ENCODE assay signal across 9 cellular contexts in genomic region chr11:66728760-66729385, GRCh38. TPM values are rescaled to one million over a fixed set of nuclear protein-coding genes. Genes with fewer than 3 reads are reported as not detected.
DNase-seq lines count a peak whose midpoint lies in the region; ATAC-seq, FAIRE-seq and TF ChIP-seq lines count a peak whose summit lies in the region.
"Had no signal": no experiment of that assay in that cellular context is flagged by ENCODE, and none has a peak within 500 bp of the region (broad histone marks: within the 10 kb centered on the region; RNA-seq: fewer than 3 reads in every experiment).

Gene SPTBN2, minus strand, starts transcription at chr11:66729216. Its CDS starts 7,976 bp downstream, at chr11:66721240.

- H3K27ac Mint-ChIP-seq in activated naive CD4-positive, alpha-beta T cell treated with anti-CD3 and anti-CD28 coated beads for 36 hours: no peak within 1 kb of the TSS
- no peak within 1 kb of the TSS for H3K27ac Mint-ChIP-seq in activated naive CD4-positive, alpha-beta T cell treated with anti-CD3 and anti-CD28 coated beads, Interleukin-2, amount 50 U/mL, for 72 hours

- H3K4me3 Mint-ChIP-seq in activated naive CD4-positive, alpha-beta T cell treated with anti-CD3 and anti-CD28 coated beads for 36 hours: peak within 1 kb of the TSS; percentile 66

- H3K27ac ChIP-seq in SU-DHL-6 (ENCODE audit: low read depth, low read length): no peak within 1 kb of the TSS
- no peak within 1 kb of the TSS for H3K27ac ChIP-seq in osteoblast (ENCODE audit: low read depth, low read length)

- H2AFZ ChIP-seq in SU-DHL-6 (ENCODE audit: low read depth, low read length, severe bottlenecking) (peak within 1 kb of the TSS; percentile 51), osteoblast (ENCODE audit: low read length) (peak within 1 kb of the TSS; percentile 53)

- H3K36me3 ChIP-seq in SU-DHL-6 (ENCODE audit: low read length) (no peaks in the 10 kb centered on the region), osteoblast (ENCODE audit: insufficient read depth, low read length) (no peaks in the 10 kb centered on the region)

- H3K4me2 ChIP-seq in SU-DHL-6 (ENCODE audit: low read depth, low read length, poor library complexity, severe bottlenecking) (peak within 1 kb of the TSS; percentile 43), osteoblast (ENCODE audit: insufficient read depth, low read length) (peak within 1 kb of the TSS; percentile 65)

- peaks cover 10% of the 10 kb centered on the region; the same call in 1 of the 2 replicates for H3F3A ChIP-seq in SU-DHL-6 (ENCODE audit: insufficient read depth)

- H3K9ac ChIP-seq in SU-DHL-6 (ENCODE audit: low read length): peak within 1 kb of the TSS; percentile 41

- DNase-seq in activated naive CD4-positive, alpha-beta T cell treated with anti-CD3 and anti-CD28 coated beads for 36 hours: no peak
- DNase-seq in activated naive CD4-positive, alpha-beta T cell treated with anti-CD3 and anti-CD28 coated beads, Interleukin-2, amount 50 U/mL, for 72 hours (ENCODE audit: low spot score in 2 of 2): no peak
- DNase-seq in fibroblast of villous mesenchyme (ENCODE audit: low read depth) (no peak), osteoblast (ENCODE audit: insufficient read length, low spot score, missing footprints) (peak; percentile 88), midbrain (lab: John Stamatoyannopoulos, UW) (no peak), urothelium cell line (ENCODE audit: low spot score) (no peak)

- H3K4me3 ChIP-seq in SU-DHL-6 (ENCODE audit: insufficient read depth, low read length, poor library complexity, severe bottlenecking): peak within 1 kb of the TSS; percentile 45
- H3K4me3 ChIP-seq in fibroblast of villous mesenchyme (ENCODE audit: low read depth, low read length): peak within 1 kb of the TSS; percentile 46
- H3K4me3 ChIP-seq in osteoblast (ENCODE audit: insufficient read depth, low read length): peak within 1 kb of the TSS; percentile 53

- intact Hi-C loops in activated naive CD4-positive, alpha-beta T cell treated with anti-CD3 and anti-CD28 coated beads for 36 hours (cut with micrococcal nuclease): no loop called here

- H3K4me1 Mint-ChIP-seq in activated naive CD4-positive, alpha-beta T cell treated with anti-CD3 and anti-CD28 coated beads for 36 hours (ENCODE audit: low read depth): peaks cover 14% of the 10 kb centered on the region

- no peaks in the 10 kb centered on the region for H3K9me3 Mint-ChIP-seq in activated naive CD4-positive, alpha-beta T cell treated with anti-CD3 and anti-CD28 coated beads for 36 hours
- H3K9me3 Mint-ChIP-seq in activated naive CD4-positive, alpha-beta T cell treated with anti-CD3 and anti-CD28 coated beads, Interleukin-2, amount 50 U/mL, for 72 hours: no peaks in the 10 kb centered on the region

- FAIRE-seq in urothelium cell line (lab: Jason Lieb, UNC): no peak
- FAIRE-seq: GM18507 had no signal

- no peaks in the 10 kb centered on the region for H3K9me2 ChIP-seq in SU-DHL-6 (replicated peaks; ENCODE audit: insufficient read depth, low read length)

- no peaks in the 10 kb centered on the region for H3K36me3 Mint-ChIP-seq in activated naive CD4-positive, alpha-beta T cell treated with anti-CD3 and anti-CD28 coated beads for 36 hours (ENCODE audit: low read depth)
- peaks cover 6 to 18% of the 10 kb centered on the region in 2 donors for H3K36me3 Mint-ChIP-seq in activated naive CD4-positive, alpha-beta T cell treated with anti-CD3 and anti-CD28 coated beads, Interleukin-2, amount 50 U/mL, for 72 hours

- H4K20me1 ChIP-seq in SU-DHL-6 (ENCODE audit: low read depth, low read length) (no peaks in the 10 kb centered on the region), osteoblast (ENCODE audit: insufficient read depth, low read length) (no peaks in the 10 kb centered on the region)

- peaks cover 52% of the 10 kb centered on the region for H3K27me3 Mint-ChIP-seq in activated naive CD4-positive, alpha-beta T cell treated with anti-CD3 and anti-CD28 coated beads for 36 hours (ENCODE audit: low read depth)

- H3K9me3 ChIP-seq in SU-DHL-6 (ENCODE audit: insufficient read depth, low read length): no peaks in the 10 kb centered on the region
- H3K9me3 ChIP-seq in osteoblast (ENCODE audit: low read depth, low read length): no peaks in the 10 kb centered on the region

- no peak for ATAC-seq in activated naive CD4-positive, alpha-beta T cell treated with anti-CD3 and anti-CD28 coated beads, Interleukin-2, amount 50 U/mL, for 72 hours
- ATAC-seq in GM18502 (IDR thresholded peaks at IDR 0.05; ENCODE audit: poor library complexity, unreplicated experiment): no peak

- TF ChIP-seq CTCF in SU-DHL-6 (IDR thresholded peaks at IDR 0.05; ENCODE audit: insufficient read depth, low read length, poor library complexity, severe bottlenecking) (no peak), fibroblast of villous mesenchyme (IDR thresholded peaks at IDR 0.05; ENCODE audit: insufficient read depth, low read depth, low read length) (no peak), osteoblast (IDR thresholded peaks at IDR 0.05; ENCODE audit: extremely low read depth, low read depth, low read length) (no peak)

- H3K27me3 ChIP-seq in SU-DHL-6 (ENCODE audit: low read length) (no peaks in the 10 kb centered on the region), osteoblast (ENCODE audit: insufficient read depth, low read length) (peaks cover 72% of the 10 kb centered on the region)

- H3K79me2 ChIP-seq in SU-DHL-6 (ENCODE audit: insufficient read depth, low read length): no peaks in the 10 kb centered on the region
- no peaks in the 10 kb centered on the region for H3K79me2 ChIP-seq in osteoblast (ENCODE audit: insufficient read depth, low read length)

- CTCF ChIA-PET in activated naive CD4-positive, alpha-beta T cell treated with anti-CD3 and anti-CD28 coated beads for 36 hours (lab: Charles Lee): interaction anchor here (0.6 to 1.0 kb wide), 3 partner anchors 141 to 343 kb away, joined by 3 read pairs; no protein-coding TSS in a partner anchor

- H3K4me1 ChIP-seq in osteoblast (ENCODE audit: insufficient read depth, low read length): no peaks in the 10 kb centered on the region

RNA-seq across cellular contexts. Expression of gene SPTBN2, which starts in this region (rescaled TPM):
- total RNA-seq in activated naive CD4-positive, alpha-beta T cell treated with anti-CD3 and anti-CD28 coated beads for 36 hours: 1 to 10 TPM; 1.8 to 3.0 TPM
- 1 to 10 TPM; 1.4 to 1.8 TPM for total RNA-seq in activated naive CD4-positive, alpha-beta T cell treated with anti-CD3 and anti-CD28 coated beads, Interleukin-2, amount 50 U/mL, for 72 hours
- total RNA-seq in fibroblast of villous mesenchyme (under 0.01 and 1.3 TPM in 2 replicates), osteoblast (0.88 and 2.2 TPM in 2 replicates)
